Comparison of ENCODE assay signal across 24 cellular contexts in the genomic region with DNA sequence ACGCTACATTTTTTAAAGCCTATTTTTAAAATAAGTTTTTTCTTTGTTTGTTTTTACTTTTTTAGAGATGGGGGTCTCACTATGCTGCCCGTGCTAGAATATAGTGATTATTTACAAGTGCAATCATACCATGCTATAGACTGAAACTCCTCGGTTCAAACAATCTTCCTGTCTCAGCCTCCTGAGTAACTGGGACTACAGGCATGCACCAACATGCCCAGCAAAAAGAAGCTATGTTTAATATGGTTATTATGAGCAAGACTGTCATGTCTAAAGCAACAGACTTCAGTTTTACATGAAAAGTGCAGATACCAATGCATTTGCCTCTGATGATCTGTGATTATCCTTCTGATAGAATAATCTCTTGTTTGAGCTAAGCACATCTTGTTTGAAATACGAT. TPM values are rescaled to one million over a fixed set of nuclear protein-coding genes. Genes with fewer than 3 reads are reported as not detected.
DNase-seq lines count a peak whose midpoint lies in the region; ATAC-seq, FAIRE-seq and TF ChIP-seq lines count a peak whose summit lies in the region.
"Had no signal": no experiment of that assay in that cellular context is flagged by ENCODE, and none has a peak within 500 bp of the region (broad histone marks: within the 10 kb centered on the region; RNA-seq: fewer than 3 reads in every experiment).

No MANE protein-coding gene starts in this region.

- ATAC-seq in GM18511 (IDR thresholded peaks at IDR 0.05; ENCODE audit: unreplicated experiment), result no peak
- ATAC-seq: K562, left colon had no signal

- no peak for TF ChIP-seq RAD21 in neural cell (conservative IDR thresholded peaks at IDR 0.05)

- no peaks in the 10 kb centered on the region for H3F3A ChIP-seq in neural cell (ENCODE audit: insufficient read depth, low read length, poor library complexity, severe bottlenecking)

- H3K4me3 ChIP-seq in bronchial epithelial cell (ENCODE audit: low read depth, low read length), result no peak overlapping the region
- no peak overlapping the region for H3K4me3 ChIP-seq in neural cell (ENCODE audit: low read length)
- H3K4me3 ChIP-seq: ascending aorta, BLaER1, K562, upper lobe of left lung had no signal

- H4K20me1 ChIP-seq in neural cell (ENCODE audit: insufficient read depth), result no peaks in the 10 kb centered on the region
- H4K20me1 ChIP-seq: BLaER1 had no signal

- no peak for TF ChIP-seq EP300 in neural cell (conservative IDR thresholded peaks at IDR 0.05; ENCODE audit: poor library complexity, severe bottlenecking)

- H2AFZ ChIP-seq in neural cell (ENCODE audit: low read depth, low read length), result no peak overlapping the region

- no peaks in the 10 kb centered on the region for H3K79me2 ChIP-seq in neural cell (replicated peaks; ENCODE audit: insufficient read depth, low read length)

- H3K4me2 ChIP-seq in neural cell (ENCODE audit: low read length), result no peak overlapping the region
- H3K4me2 ChIP-seq: BLaER1 had no signal

- H3K36me3 ChIP-seq in bronchial epithelial cell (ENCODE audit: control insufficient read depth, insufficient read depth, low read length) (no peaks in the 10 kb centered on the region), neural cell (ENCODE audit: insufficient read depth, low read length) (no peaks in the 10 kb centered on the region)
- H3K36me3 ChIP-seq: ascending aorta, BLaER1, upper lobe of left lung had no signal

- H3K27me3 ChIP-seq in bronchial epithelial cell (ENCODE audit: control insufficient read depth, insufficient read depth, low read length) (no peaks in the 10 kb centered on the region), neural cell (ENCODE audit: insufficient read depth, low read depth, low read length) (no peaks in the 10 kb centered on the region)
- H3K27me3 ChIP-seq: ascending aorta, BLaER1, neutrophil, upper lobe of left lung had no signal

- TF ChIP-seq CTCF in bronchial epithelial cell (IDR thresholded peaks at IDR 0.05; ENCODE audit: insufficient read depth, low read length, severe bottlenecking) (no peak), neural cell (IDR thresholded peaks at IDR 0.05; ENCODE audit: poor library complexity, severe bottlenecking) (no peak)

- no peaks in the 10 kb centered on the region for H3K9me2 ChIP-seq in neural cell (ENCODE audit: insufficient read depth, low read length)

- peak; percentile 20 for DNase-seq in NCI-H748 (lab: John Stamatoyannopoulos, UW; ENCODE audit: unreplicated experiment)
- DNase-seq in NCI-H748 treated with DMSO at 0.1 percent for 48 hours (lab: John Stamatoyannopoulos, UW), result no peak
- peak; percentile 22 for DNase-seq in NCI-H1694 (lab: John Stamatoyannopoulos, UW)
- peak; percentile 82 for DNase-seq in bronchial epithelial cell (ENCODE audit: low read depth)
- DNase-seq in CD1c-positive myeloid dendritic cell (ENCODE audit: extremely low spot score), result no peak
- no peak for DNase-seq in anterior cingulate cortex (lab: John Stamatoyannopoulos, UW)
- DNase-seq: activated CD4-positive, alpha-beta T cell treated with anti-CD3 and anti-CD28 coated beads, Interleukin-2, amount 10 ng/mL, durations not matched to agents 7 days and 5 days; activated naive CD4-positive, alpha-beta T cell; activated T-cell treated with anti-CD3 and anti-CD28 coated beads for 4 hours; foreskin fibroblast; GF-D8; left colon; retina; stimulated activated naive CD4-positive, alpha-beta T cell treated with Interleukin-2 at 50 U/mL for 16 hours; upper lobe of left lung had no signal

- H3K9ac ChIP-seq in neural cell (ENCODE audit: low read length), result no peak overlapping the region
- H3K9ac ChIP-seq: BLaER1 had no signal

- H3K27ac ChIP-seq in neural cell (ENCODE audit: low read length), result peak overlapping the region; percentile 12
- H3K27ac ChIP-seq: ascending aorta, BLaER1, HL-60, neutrophil, upper lobe of left lung had no signal

- H3K9me3 ChIP-seq in neural cell (ENCODE audit: low read length), result no peaks in the 10 kb centered on the region
- H3K9me3 ChIP-seq: ascending aorta, BLaER1, neutrophil, upper lobe of left lung had no signal

- no peak for FAIRE-seq in bronchial epithelial cell (lab: Jason Lieb, UNC)
- FAIRE-seq: A204.1, colon, K562 had no signal

TF ChIP-seq in neural cell, 6 proteins besides CTCF, POLR2A, EP300 and RAD21:
- TF ChIP-seq EZH2 (IDR thresholded peaks at IDR 0.05; ENCODE audit: borderline replicate concordance, insufficient read depth, low read length, poor library complexity, severe bottlenecking) (no peak), MXI1 (conservative IDR thresholded peaks at IDR 0.05; ENCODE audit: poor library complexity, severe bottlenecking) (no peak), SMC3 (conservative IDR thresholded peaks at IDR 0.05; ENCODE audit: poor library complexity) (no peak), POLR2AphosphoS5 (IDR thresholded peaks at IDR 0.05) (no peak), TAF1 (IDR thresholded peaks at IDR 0.05; ENCODE audit: low read depth) (no peak)
- TF ChIP-seq, protein P1, sequence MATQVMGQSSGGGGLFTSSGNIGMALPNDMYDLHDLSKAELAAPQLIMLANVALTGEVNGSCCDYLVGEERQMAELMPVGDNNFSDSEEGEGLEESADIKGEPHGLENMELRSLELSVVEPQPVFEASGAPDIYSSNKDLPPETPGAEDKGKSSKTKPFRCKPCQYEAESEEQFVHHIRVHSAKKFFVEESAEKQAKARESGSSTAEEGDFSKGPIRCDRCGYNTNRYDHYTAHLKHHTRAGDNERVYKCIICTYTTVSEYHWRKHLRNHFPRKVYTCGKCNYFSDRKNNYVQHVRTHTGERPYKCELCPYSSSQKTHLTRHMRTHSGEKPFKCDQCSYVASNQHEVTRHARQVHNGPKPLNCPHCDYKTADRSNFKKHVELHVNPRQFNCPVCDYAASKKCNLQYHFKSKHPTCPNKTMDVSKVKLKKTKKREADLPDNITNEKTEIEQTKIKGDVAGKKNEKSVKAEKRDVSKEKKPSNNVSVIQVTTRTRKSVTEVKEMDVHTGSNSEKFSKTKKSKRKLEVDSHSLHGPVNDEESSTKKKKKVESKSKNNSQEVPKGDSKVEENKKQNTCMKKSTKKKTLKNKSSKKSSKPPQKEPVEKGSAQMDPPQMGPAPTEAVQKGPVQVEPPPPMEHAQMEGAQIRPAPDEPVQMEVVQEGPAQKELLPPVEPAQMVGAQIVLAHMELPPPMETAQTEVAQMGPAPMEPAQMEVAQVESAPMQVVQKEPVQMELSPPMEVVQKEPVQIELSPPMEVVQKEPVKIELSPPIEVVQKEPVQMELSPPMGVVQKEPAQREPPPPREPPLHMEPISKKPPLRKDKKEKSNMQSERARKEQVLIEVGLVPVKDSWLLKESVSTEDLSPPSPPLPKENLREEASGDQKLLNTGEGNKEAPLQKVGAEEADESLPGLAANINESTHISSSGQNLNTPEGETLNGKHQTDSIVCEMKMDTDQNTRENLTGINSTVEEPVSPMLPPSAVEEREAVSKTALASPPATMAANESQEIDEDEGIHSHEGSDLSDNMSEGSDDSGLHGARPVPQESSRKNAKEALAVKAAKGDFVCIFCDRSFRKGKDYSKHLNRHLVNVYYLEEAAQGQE (IDR thresholded peaks at IDR 0.05; ENCODE audit: borderline replicate concordance), result no peak

RNA-seq across cellular contexts. Expression of a gene that starts 45.6 kb away (rescaled TPM):
- 35.3 and 39.2 TPM in 2 replicates for total RNA-seq in bronchial epithelial cell
- 17.1 and 17.7 TPM in 2 replicates for polyA plus RNA-seq in neural cell
- 18.4 and 19.2 TPM in 2 replicates for polyA minus RNA-seq in neural cell

Comparison
In these comparisons a context has a peak if more than half of its experiments do, and no peak if none do; other contexts are left out.
1. DNase-seq: peak in NCI-H748 (single experiment), NCI-H1694 (single experiment) and bronchial epithelial cell (single experiment); none in NCI-H748 treated with DMSO at 0.1 percent for 48 hours (single experiment), CD1c-positive myeloid dendritic cell (single experiment) and anterior cingulate cortex (0 of 58).